In genomic region chr6:125120054-125120590, GRCh38 we compare ENCODE assay signal across 25 cellular contexts. TPM values are rescaled to one million over a fixed set of nuclear protein-coding genes. Genes with fewer than 3 reads are reported as not detected.
"Had no signal": no experiment of that assay in that cellular context is flagged by ENCODE, and none has a peak within 500 bp of the region (broad histone marks: within the 10 kb centered on the region; RNA-seq: fewer than 3 reads in every experiment).

No MANE protein-coding gene starts in this region.

- H3K4me3 ChIP-seq: adrenal gland, breast epithelium, SK-N-MC had no signal

- H3K27ac ChIP-seq: adrenal gland, breast epithelium, KMS-11, SK-N-MC had no signal

- H3K4me1 Mint-ChIP-seq: activated naive CD8-positive, alpha-beta T cell treated with anti-CD3 and anti-CD28 coated beads, Interleukin-2, amount 10 ng/mL, durations not matched to agents 7 days and 5 days had no signal

- H3K27me3 ChIP-seq: adrenal gland, breast epithelium had no signal

- DNase-seq: activated CD4-positive, alpha-beta T cell treated with anti-CD3 and anti-CD28 coated beads for 48 hours; activated CD4-positive, alpha-beta T cell treated with anti-CD3 and anti-CD28 coated beads, Interleukin-2, amount 50 U/mL, for 4 hours; activated CD4-positive, CD25-positive, alpha-beta regulatory T cell treated with anti-CD3 and anti-CD28 coated beads, Interleukin-2, amount 50 U/mL, for 72 hours; activated CD8-positive, alpha-beta memory T cell treated with anti-CD3 and anti-CD28 coated beads, Interleukin-2, amount 50 U/mL, for 48 hours; activated CD8-positive, alpha-beta T cell treated with anti-CD3 and anti-CD28 coated beads, Interleukin-2, amount 10 ng/mL, durations not matched to agents 7 days and 5 days; activated naive CD4-positive, alpha-beta T cell treated with anti-CD3 and anti-CD28 coated beads, Interleukin-2, amount 50 U/mL, for 16 hours; activated naive CD8-positive, alpha-beta T cell treated with anti-CD3 and anti-CD28 coated beads, Interleukin-2, amount 10 ng/mL, durations not matched to agents 7 days and 5 days; activated T-cell treated with anti-CD3 and anti-CD28 coated beads, Interleukin-2, amount 50 U/mL, for 1 hour; adrenal gland; anterior cingulate cortex; caudate nucleus; MV-4-11; NCI-H1092 treated with DMSO at 0.1 percent for 48 hours; NCI-H1417 treated with DMSO at 0.1 percent for 48 hours; NCI-H1694; NCI-H2029; NCI-H510A treated with DMSO at 0.1 percent for 48 hours; NCI-H748 treated with DMSO at 0.1 percent for 48 hours; RPMI8226 had no signal

- H3K36me3 Mint-ChIP-seq: activated naive CD8-positive, alpha-beta T cell treated with anti-CD3 and anti-CD28 coated beads, Interleukin-2, amount 10 ng/mL, durations not matched to agents 7 days and 5 days had no signal

- ATAC-seq: activated CD8-positive, alpha-beta T cell treated with anti-CD3 and anti-CD28 coated beads, Interleukin-2, amount 10 ng/mL, durations not matched to agents 7 days and 5 days; Right ventricle myocardium inferior had no signal

- H3K36me3 ChIP-seq: adrenal gland, breast epithelium had no signal

- H3K9ac ChIP-seq: KMS-11 had no signal

- H3K4me3 Mint-ChIP-seq: activated CD8-positive, alpha-beta T cell treated with anti-CD3 and anti-CD28 coated beads, Interleukin-2, amount 10 ng/mL, durations not matched to agents 7 days and 5 days; activated naive CD8-positive, alpha-beta T cell treated with anti-CD3 and anti-CD28 coated beads, Interleukin-2, amount 10 ng/mL, durations not matched to agents 7 days and 5 days had no signal

- H3K4me1 ChIP-seq: adrenal gland, breast epithelium had no signal

- H3K4me2 ChIP-seq: KMS-11 had no signal

- H3K27ac Mint-ChIP-seq: activated CD8-positive, alpha-beta T cell treated with anti-CD3 and anti-CD28 coated beads, Interleukin-2, amount 10 ng/mL, durations not matched to agents 7 days and 5 days; activated naive CD8-positive, alpha-beta T cell treated with anti-CD3 and anti-CD28 coated beads, Interleukin-2, amount 10 ng/mL, durations not matched to agents 7 days and 5 days had no signal

- H3K9me3 ChIP-seq: adrenal gland, breast epithelium had no signal

RNA-seq across cellular contexts. Expression of gene TPD52L1, which starts 33.5 kb away (rescaled TPM):
- total RNA-seq: activated CD8-positive, alpha-beta T cell treated with anti-CD3 and anti-CD28 coated beads, Interleukin-2, amount 10 ng/mL, durations not matched to agents 7 days and 5 days; activated naive CD8-positive, alpha-beta T cell treated with anti-CD3 and anti-CD28 coated beads, Interleukin-2, amount 10 ng/mL, durations not matched to agents 7 days and 5 days; OCI-LY7; T-helper 1 cell treated with Interleukin-12 subunit alpha and Interleukin-12 subunit beta and Interleukin-4 antibody, amounts not matched to agents 30 ng/mL and 1 ng/mL, for 36 hours had no signal
